ENCODE assay signal across 32 cellular contexts in genomic region chr15:86103825-86104224, GRCh38. TPM values are rescaled to one million over a fixed set of nuclear protein-coding genes. Genes with fewer than 3 reads are reported as not detected.
"Had no signal": no experiment of that assay in that cellular context is flagged by ENCODE, and none has a peak within 500 bp of the region (broad histone marks: within the 10 kb centered on the region; RNA-seq: fewer than 3 reads in every experiment).

No MANE protein-coding gene starts in this region.

- H3K4me3 ChIP-seq: ovary, psoas muscle, right lobe of liver, sigmoid colon, suprapubic skin, testis, tibial artery, transverse colon, upper lobe of left lung, vagina had no signal

- H3K27ac ChIP-seq: ovary, parathyroid adenoma, psoas muscle, right lobe of liver, sigmoid colon, suprapubic skin, testis, tibial artery, transverse colon, upper lobe of left lung, vagina had no signal

- H3K9me3 ChIP-seq: ovary, right lobe of liver, testis, transverse colon, vagina had no signal

- DNase-seq: naive thymus-derived CD4-positive, alpha-beta T cell; nephron progenitor cell; occipital lobe; ovary; psoas muscle; right cardiac atrium; right lobe of liver; sigmoid colon; small intestine; stimulated activated CD4-positive, alpha-beta T cell treated with anti-CD3 and anti-CD28 coated beads, Interleukin-12 subunit alpha, Interleukin-12 subunit beta, amount 100 ng/mL, for 4 hours; stimulated activated CD4-positive, alpha-beta T cell treated with anti-CD3 and anti-CD28 coated beads, Interleukin-1b, Interleukin-23, amount 100 ng/mL, for 48 hours; stimulated activated CD4-positive, alpha-beta T cell treated with anti-CD3 and anti-CD28 coated beads, Interleukin-4, amount 100 ng/mL, for 1 hour; stimulated activated CD4-positive, alpha-beta T cell treated with anti-CD3 and anti-CD28 coated beads, Interleukin-4, amount 100 ng/mL, for 4 hours; stimulated activated CD8-positive, alpha-beta memory T cell treated with anti-CD3 and anti-CD28 coated beads, Interleukin-4, amount 100 ng/mL, for 48 hours; stimulated activated naive CD4-positive, alpha-beta T cell; stimulated activated naive CD8-positive, alpha-beta T cell treated with anti-CD3 and anti-CD28 coated beads, Interleukin-15, amount 100 ng/mL, for 72 hours; stimulated activated naive CD8-positive, alpha-beta T cell treated with anti-CD3 and anti-CD28 coated beads, Interleukin-15, Interleukin-2, amounts not matched to agents 100 U/mL and 50 U/mL, for 24 hours; substantia nigra; testis; tibial artery; transverse colon; upper lobe of left lung had no signal

- H3K4me1 ChIP-seq: parathyroid adenoma, right lobe of liver, sigmoid colon, suprapubic skin, testis, tibial artery, transverse colon, upper lobe of left lung, vagina had no signal

- H3K27me3 ChIP-seq: ovary, right lobe of liver, sigmoid colon, suprapubic skin, testis, transverse colon, upper lobe of left lung, vagina had no signal

- H3K4me3 Mint-ChIP-seq: naive thymus-derived CD4-positive, alpha-beta T cell; natural killer cell treated with Interleukin-12 subunit alpha and Interleukin-12 subunit beta and Interleukin-15 and Interleukin-18, amount 100 ng/mL, for 72 hours; nephron progenitor cell; neural crest cell; stimulated activated memory B cell treated with anti-CD40 and anti-IgM and Interleukin-4, amounts not matched to agents 10 μg/mL and 1 μg/mL and 100 μg/mL, for 72 hours; stimulated activated naive CD8-positive, alpha-beta T cell treated with anti-CD3 and anti-CD28 coated beads, Interleukin-15, amount 100 ng/mL, for 72 hours had no signal

- H3K36me3 Mint-ChIP-seq: naive thymus-derived CD4-positive, alpha-beta T cell; natural killer cell treated with Interleukin-12 subunit alpha and Interleukin-12 subunit beta and Interleukin-15 and Interleukin-18, amount 100 ng/mL, for 72 hours; stimulated activated memory B cell treated with anti-CD40 and anti-IgM and Interleukin-4, amounts not matched to agents 10 μg/mL and 1 μg/mL and 100 μg/mL, for 72 hours had no signal

- ATAC-seq: naive thymus-derived CD4-positive, alpha-beta T cell; psoas muscle; right cardiac atrium; stimulated activated memory B cell treated with anti-CD40 and anti-IgM and Interleukin-4, amounts not matched to agents 10 μg/mL and 1 μg/mL and 100 μg/mL, for 72 hours; stimulated activated naive CD8-positive, alpha-beta T cell treated with anti-CD3 and anti-CD28 coated beads, Interleukin-15, amount 100 ng/mL, for 72 hours; stimulated activated naive CD8-positive, alpha-beta T cell treated with anti-CD3 and anti-CD28 coated beads, Interleukin-15, Interleukin-2, amounts not matched to agents 100 U/mL and 50 U/mL, for 24 hours had no signal

- H3K27me3 Mint-ChIP-seq: stimulated activated memory B cell treated with anti-CD40 and anti-IgM and Interleukin-4, amounts not matched to agents 10 μg/mL and 1 μg/mL and 100 μg/mL, for 72 hours had no signal

- FAIRE-seq: small intestine had no signal

- H3K9ac ChIP-seq: parathyroid adenoma had no signal

- H2AFZ ChIP-seq: parathyroid adenoma had no signal

- H3K4me1 Mint-ChIP-seq: nephron progenitor cell; neural crest cell; stimulated activated memory B cell treated with anti-CD40 and anti-IgM and Interleukin-4, amounts not matched to agents 10 μg/mL and 1 μg/mL and 100 μg/mL, for 72 hours had no signal

- H3K27ac Mint-ChIP-seq: naive thymus-derived CD4-positive, alpha-beta T cell; natural killer cell treated with Interleukin-12 subunit alpha and Interleukin-12 subunit beta and Interleukin-15 and Interleukin-18, amount 100 ng/mL, for 72 hours; nephron progenitor cell; progenitor cell of endocrine pancreas; stimulated activated memory B cell treated with anti-CD40 and anti-IgM and Interleukin-4, amounts not matched to agents 10 μg/mL and 1 μg/mL and 100 μg/mL, for 72 hours; stimulated activated naive CD8-positive, alpha-beta T cell treated with anti-CD3 and anti-CD28 coated beads, Interleukin-15, amount 100 ng/mL, for 72 hours had no signal

- H3K36me3 ChIP-seq: ovary, right lobe of liver, sigmoid colon, suprapubic skin, tibial artery, transverse colon, upper lobe of left lung, vagina had no signal

RNA-seq across cellular contexts. Expression of gene AGBL1, which starts 24.2 kb away (rescaled TPM):
- total RNA-seq: naive thymus-derived CD4-positive, alpha-beta T cell; natural killer cell treated with Interleukin-12 subunit alpha and Interleukin-12 subunit beta and Interleukin-15 and Interleukin-18, amount 100 ng/mL, for 72 hours; osteoblast; progenitor cell of endocrine pancreas; renal cortical epithelial cell; right cardiac atrium; right lobe of liver; ureter; vagina had no signal
- polyA plus RNA-seq: naive thymus-derived CD4-positive, alpha-beta T cell; right cardiac atrium; sigmoid colon had no signal
